ENCODE assay signal across 3 cellular contexts in the genomic region with DNA sequence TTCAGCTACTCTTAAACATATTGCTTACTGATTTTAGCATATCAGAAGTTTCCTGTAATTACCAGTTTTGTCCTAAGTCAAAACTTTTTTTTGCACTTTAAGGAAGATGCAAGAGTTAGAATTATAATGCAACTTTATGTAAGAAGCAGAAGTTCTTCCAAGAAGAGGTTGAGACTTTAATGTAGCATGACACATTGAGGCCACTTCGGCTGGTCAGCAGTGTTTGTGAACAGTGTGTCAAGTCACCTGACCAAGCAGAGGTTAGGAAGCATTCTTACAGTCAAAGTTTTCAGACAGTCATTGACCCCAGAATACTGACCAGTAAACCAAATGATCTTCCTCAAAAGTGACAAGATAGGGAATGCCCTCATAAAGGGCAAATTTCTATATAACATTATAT.
TF ChIP-seq lines count a peak whose summit lies in the region.

No MANE protein-coding gene starts in this region.

TF ChIP-seq in liver, 16 proteins besides CTCF, POLR2A, EP300 and RAD21:
- no peak for TF ChIP-seq FOXA2 (IDR thresholded peaks at IDR 0.05)
- TF ChIP-seq, protein P1, sequence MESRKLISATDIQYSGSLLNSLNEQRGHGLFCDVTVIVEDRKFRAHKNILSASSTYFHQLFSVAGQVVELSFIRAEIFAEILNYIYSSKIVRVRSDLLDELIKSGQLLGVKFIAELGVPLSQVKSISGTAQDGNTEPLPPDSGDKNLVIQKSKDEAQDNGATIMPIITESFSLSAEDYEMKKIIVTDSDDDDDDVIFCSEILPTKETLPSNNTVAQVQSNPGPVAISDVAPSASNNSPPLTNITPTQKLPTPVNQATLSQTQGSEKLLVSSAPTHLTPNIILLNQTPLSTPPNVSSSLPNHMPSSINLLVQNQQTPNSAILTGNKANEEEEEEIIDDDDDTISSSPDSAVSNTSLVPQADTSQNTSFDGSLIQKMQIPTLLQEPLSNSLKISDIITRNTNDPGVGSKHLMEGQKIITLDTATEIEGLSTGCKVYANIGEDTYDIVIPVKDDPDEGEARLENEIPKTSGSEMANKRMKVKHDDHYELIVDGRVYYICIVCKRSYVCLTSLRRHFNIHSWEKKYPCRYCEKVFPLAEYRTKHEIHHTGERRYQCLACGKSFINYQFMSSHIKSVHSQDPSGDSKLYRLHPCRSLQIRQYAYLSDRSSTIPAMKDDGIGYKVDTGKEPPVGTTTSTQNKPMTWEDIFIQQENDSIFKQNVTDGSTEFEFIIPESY (IDR thresholded peaks at IDR 0.05): peak; percentile 25
- peak; percentile 6 for TF ChIP-seq SP1 (IDR thresholded peaks at IDR 0.05)
- peak; percentile 42 to 56 for TF ChIP-seq RXRA (IDR thresholded peaks at IDR 0.05)
- no peak for TF ChIP-seq YY1 (IDR thresholded peaks at IDR 0.05)

TF ChIP-seq in HepG2, 621 proteins besides CTCF, POLR2A, EP300 and RAD21:
- TF ChIP-seq, protein P2, sequence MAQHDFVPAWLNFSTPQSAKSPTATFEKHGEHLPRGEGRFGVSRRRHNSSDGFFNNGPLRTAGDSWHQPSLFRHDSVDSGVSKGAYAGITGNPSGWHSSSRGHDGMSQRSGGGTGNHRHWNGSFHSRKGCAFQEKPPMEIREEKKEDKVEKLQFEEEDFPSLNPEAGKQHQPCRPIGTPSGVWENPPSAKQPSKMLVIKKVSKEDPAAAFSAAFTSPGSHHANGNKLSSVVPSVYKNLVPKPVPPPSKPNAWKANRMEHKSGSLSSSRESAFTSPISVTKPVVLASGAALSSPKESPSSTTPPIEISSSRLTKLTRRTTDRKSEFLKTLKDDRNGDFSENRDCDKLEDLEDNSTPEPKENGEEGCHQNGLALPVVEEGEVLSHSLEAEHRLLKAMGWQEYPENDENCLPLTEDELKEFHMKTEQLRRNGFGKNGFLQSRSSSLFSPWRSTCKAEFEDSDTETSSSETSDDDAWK (CRISPR knock-in tag; IDR thresholded peaks at IDR 0.05): no peak
- TF ChIP-seq ZNF83 (CRISPR knock-in tag; IDR thresholded peaks at IDR 0.05; ENCODE audit: borderline replicate concordance) (no peak), NR2F6 (IDR thresholded peaks at IDR 0.05) (no peak), NR2F6 (CRISPR knock-in tag; IDR thresholded peaks at IDR 0.05) (no peak), FOSL2 (CRISPR knock-in tag; IDR thresholded peaks at IDR 0.05) (no peak), ZNF3 (CRISPR knock-in tag; IDR thresholded peaks at IDR 0.05) (no peak), SOX5 (CRISPR knock-in tag; IDR thresholded peaks at IDR 0.05; ENCODE audit: borderline replicate concordance) (no peak)

TF ChIP-seq in SK-N-SH, 30 proteins besides CTCF, POLR2A, EP300 and RAD21:
- TF ChIP-seq MXI1 (IDR thresholded peaks at IDR 0.05; ENCODE audit: low read depth, low read length) (no peak), SMC3 (IDR thresholded peaks at IDR 0.05; ENCODE audit: low read depth, low read length) (no peak), RFX5 (IDR thresholded peaks at IDR 0.05; ENCODE audit: low read length) (no peak), TEAD4 (IDR thresholded peaks at IDR 0.05; ENCODE audit: borderline replicate concordance, insufficient read depth) (no peak), EZH2phosphoT487 (IDR thresholded peaks at IDR 0.05; ENCODE audit: borderline replicate concordance, low read depth) (no peak), MEF2A (IDR thresholded peaks at IDR 0.05; ENCODE audit: borderline replicate concordance, low read depth) (no peak), GATA2 (CRISPR knock-in tag; IDR thresholded peaks at IDR 0.05) (no peak), RCOR1 (IDR thresholded peaks at IDR 0.05; ENCODE audit: low read length) (no peak)
- TF ChIP-seq, protein P3, sequence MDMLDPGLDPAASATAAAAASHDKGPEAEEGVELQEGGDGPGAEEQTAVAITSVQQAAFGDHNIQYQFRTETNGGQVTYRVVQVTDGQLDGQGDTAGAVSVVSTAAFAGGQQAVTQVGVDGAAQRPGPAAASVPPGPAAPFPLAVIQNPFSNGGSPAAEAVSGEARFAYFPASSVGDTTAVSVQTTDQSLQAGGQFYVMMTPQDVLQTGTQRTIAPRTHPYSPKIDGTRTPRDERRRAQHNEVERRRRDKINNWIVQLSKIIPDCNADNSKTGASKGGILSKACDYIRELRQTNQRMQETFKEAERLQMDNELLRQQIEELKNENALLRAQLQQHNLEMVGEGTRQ (IDR thresholded peaks at IDR 0.05; ENCODE audit: borderline replicate concordance, low read depth, low read length): no peak
- TF ChIP-seq, protein P4, sequence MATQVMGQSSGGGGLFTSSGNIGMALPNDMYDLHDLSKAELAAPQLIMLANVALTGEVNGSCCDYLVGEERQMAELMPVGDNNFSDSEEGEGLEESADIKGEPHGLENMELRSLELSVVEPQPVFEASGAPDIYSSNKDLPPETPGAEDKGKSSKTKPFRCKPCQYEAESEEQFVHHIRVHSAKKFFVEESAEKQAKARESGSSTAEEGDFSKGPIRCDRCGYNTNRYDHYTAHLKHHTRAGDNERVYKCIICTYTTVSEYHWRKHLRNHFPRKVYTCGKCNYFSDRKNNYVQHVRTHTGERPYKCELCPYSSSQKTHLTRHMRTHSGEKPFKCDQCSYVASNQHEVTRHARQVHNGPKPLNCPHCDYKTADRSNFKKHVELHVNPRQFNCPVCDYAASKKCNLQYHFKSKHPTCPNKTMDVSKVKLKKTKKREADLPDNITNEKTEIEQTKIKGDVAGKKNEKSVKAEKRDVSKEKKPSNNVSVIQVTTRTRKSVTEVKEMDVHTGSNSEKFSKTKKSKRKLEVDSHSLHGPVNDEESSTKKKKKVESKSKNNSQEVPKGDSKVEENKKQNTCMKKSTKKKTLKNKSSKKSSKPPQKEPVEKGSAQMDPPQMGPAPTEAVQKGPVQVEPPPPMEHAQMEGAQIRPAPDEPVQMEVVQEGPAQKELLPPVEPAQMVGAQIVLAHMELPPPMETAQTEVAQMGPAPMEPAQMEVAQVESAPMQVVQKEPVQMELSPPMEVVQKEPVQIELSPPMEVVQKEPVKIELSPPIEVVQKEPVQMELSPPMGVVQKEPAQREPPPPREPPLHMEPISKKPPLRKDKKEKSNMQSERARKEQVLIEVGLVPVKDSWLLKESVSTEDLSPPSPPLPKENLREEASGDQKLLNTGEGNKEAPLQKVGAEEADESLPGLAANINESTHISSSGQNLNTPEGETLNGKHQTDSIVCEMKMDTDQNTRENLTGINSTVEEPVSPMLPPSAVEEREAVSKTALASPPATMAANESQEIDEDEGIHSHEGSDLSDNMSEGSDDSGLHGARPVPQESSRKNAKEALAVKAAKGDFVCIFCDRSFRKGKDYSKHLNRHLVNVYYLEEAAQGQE (IDR thresholded peaks at IDR 0.05; ENCODE audit: low read depth, low read length): no peak
- TF ChIP-seq, protein P1 (IDR thresholded peaks at IDR 0.05; ENCODE audit: borderline replicate concordance, low read depth): no peak
